Comparison of ENCODE assay signal across 22 cellular contexts in genomic region chr12:43858096-43858495, GRCh38.
"Had no signal": no experiment of that assay in that cellular context is flagged by ENCODE, and none has a peak within 500 bp of the region (broad histone marks: within the 10 kb centered on the region; RNA-seq: fewer than 3 reads in every experiment).

No MANE protein-coding gene starts in this region.

- H3K4me1 Mint-ChIP-seq: activated CD4-positive, alpha-beta T cell treated with anti-CD3 and anti-CD28 coated beads, Interleukin-2, amount 10 ng/mL, durations not matched to agents 7 days and 5 days; activated naive CD4-positive, alpha-beta T cell treated with anti-CD3 and anti-CD28 coated beads, Interleukin-2, amount 10 ng/mL, durations not matched to agents 7 days and 5 days; activated naive CD8-positive, alpha-beta T cell treated with anti-CD3 and anti-CD28 coated beads, Interleukin-2, amount 50 U/mL, for 24 hours; central memory CD8-positive, alpha-beta T cell; immature natural killer cell had no signal

- H3K4me3 ChIP-seq: gastroesophageal sphincter, heart right ventricle, pancreas, spleen, upper lobe of right lung had no signal

- H3K4me1 ChIP-seq: gastroesophageal sphincter, pancreas, spleen, upper lobe of right lung had no signal

- H3K27me3 ChIP-seq: gastroesophageal sphincter, heart right ventricle, pancreas, spleen, upper lobe of right lung had no signal

- H3K27me3 Mint-ChIP-seq: activated CD4-positive, alpha-beta T cell treated with anti-CD3 and anti-CD28 coated beads, Interleukin-2, amount 10 ng/mL, durations not matched to agents 7 days and 5 days; activated naive CD8-positive, alpha-beta T cell treated with anti-CD3 and anti-CD28 coated beads, Interleukin-2, amount 50 U/mL, for 24 hours; brain; central memory CD8-positive, alpha-beta T cell; naive thymus-derived CD8-positive, alpha-beta T cell; stimulated activated naive B cell treated with anti-CD40 and anti-IgM and Interleukin-4, amounts not matched to agents 10 μg/mL and 1 μg/mL and 100 μg/mL, for 72 hours had no signal

- H3K9me3 Mint-ChIP-seq: activated CD4-positive, alpha-beta T cell treated with anti-CD3 and anti-CD28 coated beads, Interleukin-2, amount 10 ng/mL, durations not matched to agents 7 days and 5 days; activated naive CD4-positive, alpha-beta T cell treated with anti-CD3 and anti-CD28 coated beads, Interleukin-2, amount 10 ng/mL, durations not matched to agents 7 days and 5 days; activated naive CD8-positive, alpha-beta T cell treated with anti-CD3 and anti-CD28 coated beads, Interleukin-2, amount 50 U/mL, for 24 hours; brain; central memory CD8-positive, alpha-beta T cell; immature natural killer cell; stimulated activated naive B cell treated with anti-CD40 and anti-IgM and Interleukin-4, amounts not matched to agents 10 μg/mL and 1 μg/mL and 100 μg/mL, for 72 hours had no signal

- H3K27ac ChIP-seq: gastroesophageal sphincter, heart right ventricle, pancreas, spleen, upper lobe of right lung had no signal

- H3K9me3 ChIP-seq: gastroesophageal sphincter, heart right ventricle, pancreas, spleen, upper lobe of right lung had no signal

- H3K36me3 ChIP-seq: gastroesophageal sphincter, heart right ventricle, pancreas, spleen, upper lobe of right lung had no signal

- H3K4me3 Mint-ChIP-seq: activated CD4-positive, alpha-beta T cell treated with anti-CD3 and anti-CD28 coated beads, Interleukin-2, amount 10 ng/mL, durations not matched to agents 7 days and 5 days; activated naive CD4-positive, alpha-beta T cell treated with anti-CD3 and anti-CD28 coated beads, Interleukin-2, amount 10 ng/mL, durations not matched to agents 7 days and 5 days; activated naive CD8-positive, alpha-beta T cell treated with anti-CD3 and anti-CD28 coated beads, Interleukin-2, amount 50 U/mL, for 24 hours; brain; central memory CD8-positive, alpha-beta T cell; immature natural killer cell; naive thymus-derived CD8-positive, alpha-beta T cell; stimulated activated naive B cell treated with anti-CD40 and anti-IgM and Interleukin-4, amounts not matched to agents 10 μg/mL and 1 μg/mL and 100 μg/mL, for 72 hours had no signal

- H3K36me3 Mint-ChIP-seq: activated naive CD4-positive, alpha-beta T cell treated with anti-CD3 and anti-CD28 coated beads, Interleukin-2, amount 10 ng/mL, durations not matched to agents 7 days and 5 days; brain; stimulated activated naive B cell treated with anti-CD40 and anti-IgM and Interleukin-4, amounts not matched to agents 10 μg/mL and 1 μg/mL and 100 μg/mL, for 72 hours had no signal

- DNase-seq: activated CD4-positive, alpha-beta T cell treated with anti-CD3 and anti-CD28 coated beads, Interleukin-2, amount 10 ng/mL, durations not matched to agents 7 days and 5 days; activated CD8-positive, alpha-beta memory T cell treated with anti-CD3 and anti-CD28 coated beads, Interleukin-2, amount 50 U/mL, for 4 hours; activated effector memory CD4-positive, alpha-beta T cell treated with Interleukin-2 at 50 U/mL for 16 hours; activated naive CD4-positive, alpha-beta T cell treated with anti-CD3 and anti-CD28 coated beads, Interleukin-2, amount 10 ng/mL, durations not matched to agents 7 days and 5 days; activated naive CD8-positive, alpha-beta T cell treated with anti-CD3 and anti-CD28 coated beads, Interleukin-2, amount 50 U/mL, for 24 hours; activated T-cell treated with anti-CD3 and anti-CD28 coated beads, Interleukin-2, amount 50 U/mL, for 48 hours; effector CD4-positive, alpha-beta T cell; heart right ventricle; immature natural killer cell; kidney glomerular epithelial cell; mesendoderm; naive thymus-derived CD8-positive, alpha-beta T cell; pancreas; spleen; stimulated activated CD4-positive, alpha-beta T cell treated with anti-CD3 and anti-CD28 coated beads, Interleukin-4, amount 100 ng/mL, for 4 hours; stimulated activated naive B cell treated with anti-CD40 and anti-IgM and Interleukin-4, amounts not matched to agents 10 μg/mL and 1 μg/mL and 100 μg/mL, for 72 hours; T-helper 1 cell; T-helper 9 cell; upper lobe of right lung had no signal

- H3K27ac Mint-ChIP-seq: activated CD4-positive, alpha-beta T cell treated with anti-CD3 and anti-CD28 coated beads, Interleukin-2, amount 10 ng/mL, durations not matched to agents 7 days and 5 days; activated naive CD4-positive, alpha-beta T cell treated with anti-CD3 and anti-CD28 coated beads, Interleukin-2, amount 10 ng/mL, durations not matched to agents 7 days and 5 days; activated naive CD8-positive, alpha-beta T cell treated with anti-CD3 and anti-CD28 coated beads, Interleukin-2, amount 50 U/mL, for 24 hours; immature natural killer cell; naive thymus-derived CD8-positive, alpha-beta T cell; stimulated activated naive B cell treated with anti-CD40 and anti-IgM and Interleukin-4, amounts not matched to agents 10 μg/mL and 1 μg/mL and 100 μg/mL, for 72 hours had no signal
